8 cellular contexts compared by ENCODE assay signal in genomic region chr5:157571357-157571827, GRCh38. TPM values are rescaled to one million over a fixed set of nuclear protein-coding genes. Genes with fewer than 3 reads are reported as not detected.
DNase-seq lines count a peak whose midpoint lies in the region; ATAC-seq and TF ChIP-seq lines count a peak whose summit lies in the region.

No MANE protein-coding gene starts in this region.

- peak overlapping the region; percentile 9 for H3K4me3 Mint-ChIP-seq in nephron progenitor cell

- H3K4me3 ChIP-seq in choroid plexus epithelial cell (ENCODE audit: low read depth, low read length), result no peak overlapping the region

- no peak overlapping the region for H3K27ac Mint-ChIP-seq in nephron progenitor cell

- ATAC-seq in GM18870 (IDR thresholded peaks at IDR 0.05; ENCODE audit: unreplicated experiment) (peak; percentile 97), HG03025 (IDR thresholded peaks at IDR 0.05; ENCODE audit: low FRiP score, unreplicated experiment) (peak; percentile 78)

- H3K9me3 Mint-ChIP-seq in nephron progenitor cell, result no peaks in the 10 kb centered on the region

- no peak for TF ChIP-seq CTCF in choroid plexus epithelial cell (conservative IDR thresholded peaks at IDR 0.05; ENCODE audit: low read depth, low read length)
- no peak for TF ChIP-seq CTCF in nephron progenitor cell (IDR thresholded peaks at IDR 0.05)

- peaks cover 32% of the 10 kb centered on the region for H3K4me1 Mint-ChIP-seq in nephron progenitor cell

- DNase-seq in A172 (ENCODE audit: low spot score), result peak; percentile 71
- peak; percentile 71 for DNase-seq in RPMI7951 (ENCODE audit: low read depth)
- DNase-seq in choroid plexus epithelial cell (ENCODE audit: low read depth), result peak; percentile 79
- no peak for DNase-seq in nephron progenitor cell
- DNase-seq in NCI-H2196 (lab: John Stamatoyannopoulos, UW; ENCODE audit: unreplicated experiment), result no peak
- DNase-seq in midbrain (lab: John Stamatoyannopoulos, UW), result no peak

- H3K27me3 Mint-ChIP-seq in nephron progenitor cell (ENCODE audit: low read depth, poor library complexity), result peaks cover 14% of the 10 kb centered on the region

- peaks cover 23% of the 10 kb centered on the region for H3K36me3 Mint-ChIP-seq in nephron progenitor cell (ENCODE audit: low read depth)

RNA-seq across cellular contexts. Expression of gene ADAM19, which starts 4.2 kb away (rescaled TPM):
- 43.1 and 50.3 TPM in 2 replicates for total RNA-seq in A172 (2014; rRNA removed; shearing (Covaris generic))
- 15.6 and 24.2 TPM in 2 replicates for total RNA-seq in RPMI7951 (2014; rRNA removed; shearing (Covaris generic))

Comparison
In these comparisons a context has a peak if more than half of its experiments do, and no peak if none do; other contexts are left out.
1. DNase-seq: peak in A172 (single experiment), RPMI7951 (single experiment) and choroid plexus epithelial cell (single experiment); none in nephron progenitor cell (single experiment), NCI-H2196 (single experiment) and midbrain (single experiment).